In genomic region chr9:5569357-5569756, GRCh38 we compare ENCODE assay signal across 22 cellular contexts. TPM values are rescaled to one million over a fixed set of nuclear protein-coding genes. Genes with fewer than 3 reads are reported as not detected.
A peak's percentile ranks its signal among the peaks of the same experiment; 100 is the strongest.
DNase-seq lines count a peak whose midpoint lies in the region; ATAC-seq and TF ChIP-seq lines count a peak whose summit lies in the region.
"Had no signal": no experiment of that assay in that cellular context is flagged by ENCODE, and none has a peak within 500 bp of the region (broad histone marks: within the 10 kb centered on the region; RNA-seq: fewer than 3 reads in every experiment).

No MANE protein-coding gene starts in this region.

- no peak overlapping the region for H3K9ac ChIP-seq in Loucy (ENCODE audit: low read depth, low read length, poor library complexity, severe bottlenecking)

- H3K79me2 ChIP-seq in Loucy (ENCODE audit: insufficient read depth, low read length) = no peaks in the 10 kb centered on the region

- H3K27me3 ChIP-seq in Loucy (ENCODE audit: insufficient read depth, low read length, poor library complexity, severe bottlenecking) (no peaks in the 10 kb centered on the region), gastrocnemius medialis (no peaks in the 10 kb centered on the region)
- H3K27me3 ChIP-seq: SJSA1, upper lobe of left lung had no signal

- H3K4me2 ChIP-seq in Loucy (ENCODE audit: low read depth, low read length, poor library complexity, severe bottlenecking) = peak overlapping the region; percentile 30

- H3K4me1 ChIP-seq in Loucy (ENCODE audit: insufficient read depth, low read length, poor library complexity, severe bottlenecking) (peaks cover 13% of the 10 kb centered on the region), gastrocnemius medialis (peaks cover 12 to 25% of the 10 kb centered on the region in 2 donors)
- H3K4me1 ChIP-seq: SJSA1, upper lobe of left lung had no signal

- no peaks in the 10 kb centered on the region for H3F3A ChIP-seq in Loucy (ENCODE audit: low read depth)

- intact Hi-C loops in Right ventricle myocardium superior (cut with DNase I) = no loop called here
- intact Hi-C loops in Right ventricle myocardium inferior (cut with DNase I) = no loop called here
- intact Hi-C loops in gastrocnemius medialis (cut with DNase I; ENCODE audit: low total_unique reads) = no loop called here

- no peaks in the 10 kb centered on the region for H3K36me3 ChIP-seq in Loucy (ENCODE audit: insufficient read depth, low read length)
- peaks cover 0 to 4% of the 10 kb centered on the region in 2 donors for H3K36me3 ChIP-seq in gastrocnemius medialis

- H3K9me2 ChIP-seq in Loucy (replicated peaks; ENCODE audit: low read depth, low read length) = no peaks in the 10 kb centered on the region

- ATAC-seq in Right ventricle myocardium superior (ENCODE audit: poor library complexity) (peak; percentile 25), Right ventricle myocardium inferior (no peak), gastrocnemius medialis (peak; percentile 32 to 74), GM18907 (IDR thresholded peaks at IDR 0.05; ENCODE audit: unreplicated experiment) (no peak)

- TF ChIP-seq CTCF in Loucy (conservative IDR thresholded peaks at IDR 0.05; ENCODE audit: low read length) = no peak
- no peak for TF ChIP-seq CTCF in epithelial cell of esophagus (IDR thresholded peaks at IDR 0.05; ENCODE audit: insufficient read depth, low read depth, low read length, missing control alignments)
- TF ChIP-seq CTCF in gastrocnemius medialis (IDR thresholded peaks at IDR 0.05 in 4 of 5, conservative IDR thresholded peaks at IDR 0.05 in 1 of 5) = no peak

- in situ Hi-C loops in gastrocnemius medialis (cut with MboI; ENCODE audit: low sequenced_read_pairs in 4 of 4) = no loop called here

- no peaks in the 10 kb centered on the region for H4K20me1 ChIP-seq in Loucy (ENCODE audit: insufficient read depth, low read length, poor library complexity, severe bottlenecking)

- peak overlapping the region in 1 of 4 donors; percentile 66 for H3K27ac ChIP-seq in gastrocnemius medialis
- H3K27ac ChIP-seq: SJSA1, upper lobe of left lung had no signal

- no peak overlapping the region for H3K4me3 ChIP-seq in Loucy (ENCODE audit: low read length, poor library complexity, severe bottlenecking)
- no peak overlapping the region for H3K4me3 ChIP-seq in epithelial cell of esophagus (ENCODE audit: low read length)
- H3K4me3 ChIP-seq in gastrocnemius medialis = no peak overlapping the region
- H3K4me3 ChIP-seq: SJSA1, upper lobe of left lung had no signal

- H3K9me3 ChIP-seq in Loucy (ENCODE audit: insufficient read depth, low read depth, low read length) (no peaks in the 10 kb centered on the region), gastrocnemius medialis (no peaks in the 10 kb centered on the region)
- H3K9me3 ChIP-seq: SJSA1, upper lobe of left lung had no signal

- TF ChIP-seq POLR2A in gastrocnemius medialis (IDR thresholded peaks at IDR 0.05) = no peak

- peak overlapping the region; percentile 63 for H2AFZ ChIP-seq in Loucy (ENCODE audit: low read length)

- DNase-seq in Right ventricle myocardium superior (no peak), Right ventricle myocardium inferior (ENCODE audit: missing footprints) (no peak), epithelial cell of esophagus (ENCODE audit: low read depth) (peak; percentile 66), gastrocnemius medialis (peak in 1 of 2 donors; percentile 27), hepatic stellate cell (ENCODE audit: low spot score) (no peak)
- no peak for DNase-seq in central memory CD4-positive, alpha-beta T cell
- DNase-seq: activated CD4-positive, alpha-beta T cell treated with anti-CD3 and anti-CD28 coated beads, Interleukin-2, amount 10 ng/mL, durations not matched to agents 24 days and 14 days; activated CD8-positive, alpha-beta memory T cell treated with anti-CD3 and anti-CD28 coated beads, Interleukin-2, amount 50 U/mL, for 48 hours; activated gamma-delta T cell treated with Interleukin-2 at 50 U/mL for 16 hours; CD4-positive, alpha-beta T cell; DND-41; foreskin melanocyte; HCEC 1CT; KBM-7; NCI-H1092; NCI-H2081 treated with DMSO at 0.1 percent for 48 hours; NCI-H524; stimulated activated CD4-positive, alpha-beta T cell treated with anti-CD3 and anti-CD28 coated beads, Interleukin-1b, Interleukin-23, amount 100 ng/mL, for 48 hours; upper lobe of left lung had no signal

RNA-seq across cellular contexts. Expression of gene PDCD1LG2, which starts 59.0 kb away (rescaled TPM):
- 2.4 TPM for total RNA-seq in Right ventricle myocardium superior
- 3.3 TPM for total RNA-seq in Right ventricle myocardium inferior
- 1 to 10 TPM; 1.4 to 2.5 (median 1.7) TPM for total RNA-seq in gastrocnemius medialis

RNA-seq across cellular contexts. Expression of gene RIC1, which starts 59.5 kb away (rescaled TPM):
- 7.3 TPM for total RNA-seq in Right ventricle myocardium superior
- total RNA-seq in Right ventricle myocardium inferior = 6.9 TPM
- 100 to 1,000 TPM in 1 of 4 donors, 10 to 100 TPM in 3; 34.0 to 153 (median 37.3) TPM for total RNA-seq in gastrocnemius medialis

Comparison
In these comparisons a context has a peak if more than half of its experiments do, and no peak if none do; other contexts are left out.
1. ATAC-seq: peak in Right ventricle myocardium superior (single experiment) and gastrocnemius medialis (2 of 2); none in Right ventricle myocardium inferior (single experiment) and GM18907 (single experiment).